9 cellular contexts compared by ENCODE assay signal in genomic region chr1:93672069-93672468, GRCh38. TPM values are rescaled to one million over a fixed set of nuclear protein-coding genes. Genes with fewer than 3 reads are reported as not detected.
DNase-seq lines count a peak whose midpoint lies in the region; ATAC-seq and TF ChIP-seq lines count a peak whose summit lies in the region.
"Had no signal": no experiment of that assay in that cellular context is flagged by ENCODE, and none has a peak within 500 bp of the region (broad histone marks: within the 10 kb centered on the region; RNA-seq: fewer than 3 reads in every experiment).

No MANE protein-coding gene starts in this region.

- no peak for TF ChIP-seq CTCF in astrocyte of the spinal cord (IDR thresholded peaks at IDR 0.05; ENCODE audit: low read depth, low read length)
- TF ChIP-seq CTCF in stomach (IDR thresholded peaks at IDR 0.05): no peak

- H3K9me3 ChIP-seq in right cardiac atrium (ENCODE audit: control insufficient read depth, low read length) (no peaks in the 10 kb centered on the region), stomach (no peaks in the 10 kb centered on the region)

- no peaks in the 10 kb centered on the region for H3K9me3 Mint-ChIP-seq in activated CD4-positive, alpha-beta memory T cell treated with anti-CD3 and anti-CD28 coated beads, Interleukin-2, amount 10 ng/mL, durations not matched to agents 7 days and 5 days
- no peaks in the 10 kb centered on the region for H3K9me3 Mint-ChIP-seq in activated naive CD4-positive, alpha-beta T cell treated with anti-CD3 and anti-CD28 coated beads, Interleukin-2, amount 10 ng/mL, durations not matched to agents 7 days and 5 days

- H3K27me3 ChIP-seq in right cardiac atrium (ENCODE audit: control insufficient read depth, insufficient read depth) (no peaks in the 10 kb centered on the region), stomach (no peaks in the 10 kb centered on the region)

- CTCF ChIA-PET in activated CD4-positive, alpha-beta memory T cell treated with anti-CD3 and anti-CD28 coated beads, Interleukin-2, amount 10 ng/mL, durations not matched to agents 7 days and 5 days (lab: Charles Lee): no interaction called here
- CTCF ChIA-PET in activated naive CD4-positive, alpha-beta T cell treated with anti-CD3 and anti-CD28 coated beads, Interleukin-2, amount 10 ng/mL, durations not matched to agents 7 days and 5 days (lab: Charles Lee): interaction anchor here (0.8 to 1.4 kb wide), 2 partner anchors 11 to 97 kb away, joined by 3 read pairs; no protein-coding TSS in a partner anchor

- peak; percentile 73 to 77 for ATAC-seq in right cardiac atrium
- ATAC-seq in HG02885 (IDR thresholded peaks at IDR 0.05; ENCODE audit: poor library complexity, unreplicated experiment): no peak

- no peak overlapping the region for H3K27ac Mint-ChIP-seq in activated CD4-positive, alpha-beta memory T cell treated with anti-CD3 and anti-CD28 coated beads, Interleukin-2, amount 10 ng/mL, durations not matched to agents 7 days and 5 days
- H3K27ac Mint-ChIP-seq in activated naive CD4-positive, alpha-beta T cell treated with anti-CD3 and anti-CD28 coated beads, Interleukin-2, amount 10 ng/mL, durations not matched to agents 7 days and 5 days: no peak overlapping the region
- H3K27ac Mint-ChIP-seq: activated naive CD8-positive, alpha-beta T cell had no signal

- H3K27ac ChIP-seq in right cardiac atrium (ENCODE audit: low read length) (peak overlapping the region; percentile 88), stomach (peak overlapping the region; percentile 27 to 81 (median 76))

- TF ChIP-seq POLR2A in stomach (IDR thresholded peaks at IDR 0.05): no peak

- DNase-seq in HT-29 (ENCODE audit: low spot score) (peak; percentile 95), astrocyte of the spinal cord (ENCODE audit: low read depth, low spot score) (peak; percentile 87), right cardiac atrium (peak; percentile 85 to 92 (median 89)), stomach (peak; percentile 84), NCI-H524 treated with DMSO at 0.1 percent for 48 hours (lab: John Stamatoyannopoulos, UW) (no peak)
- DNase-seq in activated CD4-positive, alpha-beta memory T cell treated with anti-CD3 and anti-CD28 coated beads, Interleukin-2, amount 10 ng/mL, durations not matched to agents 7 days and 5 days: no peak
- no peak for DNase-seq in activated naive CD4-positive, alpha-beta T cell treated with anti-CD3 and anti-CD28 coated beads, Interleukin-2, amount 10 ng/mL, durations not matched to agents 7 days and 5 days

- no peaks in the 10 kb centered on the region for H3K36me3 ChIP-seq in stomach

- intact Hi-C loops in right cardiac atrium (cut with DNase I) (no loop called here), stomach (cut with DNase I; ENCODE audit: low total_unique reads) (no loop called here)

- H3K36me3 Mint-ChIP-seq in activated CD4-positive, alpha-beta memory T cell treated with anti-CD3 and anti-CD28 coated beads, Interleukin-2, amount 10 ng/mL, durations not matched to agents 7 days and 5 days (ENCODE audit: low read depth): peaks cover 3% of the 10 kb centered on the region
- H3K36me3 Mint-ChIP-seq in activated naive CD4-positive, alpha-beta T cell treated with anti-CD3 and anti-CD28 coated beads, Interleukin-2, amount 10 ng/mL, durations not matched to agents 7 days and 5 days: no peaks in the 10 kb centered on the region
- H3K36me3 Mint-ChIP-seq: activated naive CD8-positive, alpha-beta T cell had no signal

- no peak overlapping the region for H3K4me3 ChIP-seq in astrocyte of the spinal cord (ENCODE audit: low read depth, low read length)
- no peak overlapping the region for H3K4me3 ChIP-seq in right cardiac atrium (ENCODE audit: low read length)
- H3K4me3 ChIP-seq in stomach: no peak overlapping the region

- 1% methylated on average over 1 of the region's 1 CpG for WGBS in right cardiac atrium
- 4 to 24% (median 12%) methylated on average over 1 of the region's 1 CpG for WGBS in stomach, 5 donors

- POLR2A ChIA-PET in activated CD4-positive, alpha-beta memory T cell treated with anti-CD3 and anti-CD28 coated beads, Interleukin-2, amount 10 ng/mL, durations not matched to agents 7 days and 5 days (lab: Charles Lee): interaction anchor here (1.2 kb wide), 1 partner anchor 21 kb away, joined by 4 read pairs; no protein-coding TSS in a partner anchor

- in situ Hi-C loops in astrocyte of the spinal cord (cut with HindIII; ENCODE audit: low sequenced_read_pairs): no loop called here

- H3K4me3 Mint-ChIP-seq in activated CD4-positive, alpha-beta memory T cell treated with anti-CD3 and anti-CD28 coated beads, Interleukin-2, amount 10 ng/mL, durations not matched to agents 7 days and 5 days: no peak overlapping the region
- no peak overlapping the region for H3K4me3 Mint-ChIP-seq in activated naive CD4-positive, alpha-beta T cell treated with anti-CD3 and anti-CD28 coated beads, Interleukin-2, amount 10 ng/mL, durations not matched to agents 7 days and 5 days
- H3K4me3 Mint-ChIP-seq: activated naive CD8-positive, alpha-beta T cell had no signal

- TF ChIP-seq EP300 in stomach (IDR thresholded peaks at IDR 0.05): no peak

- no peaks in the 10 kb centered on the region for H3K4me1 Mint-ChIP-seq in activated CD4-positive, alpha-beta memory T cell treated with anti-CD3 and anti-CD28 coated beads, Interleukin-2, amount 10 ng/mL, durations not matched to agents 7 days and 5 days
- no peaks in the 10 kb centered on the region for H3K4me1 Mint-ChIP-seq in activated naive CD4-positive, alpha-beta T cell treated with anti-CD3 and anti-CD28 coated beads, Interleukin-2, amount 10 ng/mL, durations not matched to agents 7 days and 5 days

- H3K27me3 Mint-ChIP-seq in activated CD4-positive, alpha-beta memory T cell treated with anti-CD3 and anti-CD28 coated beads, Interleukin-2, amount 10 ng/mL, durations not matched to agents 7 days and 5 days: peaks cover 16% of the 10 kb centered on the region
- peaks cover 14% of the 10 kb centered on the region for H3K27me3 Mint-ChIP-seq in activated naive CD4-positive, alpha-beta T cell treated with anti-CD3 and anti-CD28 coated beads, Interleukin-2, amount 10 ng/mL, durations not matched to agents 7 days and 5 days
- H3K27me3 Mint-ChIP-seq: activated naive CD8-positive, alpha-beta T cell had no signal

- H3K4me1 ChIP-seq in right cardiac atrium (ENCODE audit: control insufficient read depth, insufficient read depth, low read length): peaks cover 39% of the 10 kb centered on the region
- peaks cover 56 to 95% (median 78%) of the 10 kb centered on the region in 4 donors for H3K4me1 ChIP-seq in stomach

RNA-seq across cellular contexts. Expression of gene BCAR3, which starts 9.6 kb away (rescaled TPM):
- 48.5 and 49.4 TPM in 2 replicates for total RNA-seq in HT-29 (2014; rRNA removed; shearing (Covaris generic))
- total RNA-seq in right cardiac atrium (10 to 100 TPM; 12.5 to 17.4 (median 15.0) TPM), stomach (10 to 100 TPM; 10.1 to 28.0 (median 20.6) TPM)
- polyA plus RNA-seq in right cardiac atrium (10.1 TPM), stomach (10 to 100 TPM in 1 of 3 donors, 1 to 10 TPM in 2; 5.6 to 25.8 (median 8.3) TPM)
- total RNA-seq in activated CD4-positive, alpha-beta memory T cell treated with anti-CD3 and anti-CD28 coated beads, Interleukin-2, amount 10 ng/mL, durations not matched to agents 7 days and 5 days: 1 to 10 TPM; 3.1 to 3.9 TPM

Comparison
In these comparisons a context has a peak if more than half of its experiments do, and no peak if none do; other contexts are left out.
1. DNase-seq: peak in HT-29 (single experiment), astrocyte of the spinal cord (single experiment), right cardiac atrium (3 of 3) and stomach (single experiment); none in activated CD4-positive, alpha-beta memory T cell treated with anti-CD3 and anti-CD28 coated beads, Interleukin-2, amount 10 ng/mL, durations not matched to agents 7 days and 5 days (single experiment), activated naive CD4-positive, alpha-beta T cell treated with anti-CD3 and anti-CD28 coated beads, Interleukin-2, amount 10 ng/mL, durations not matched to agents 7 days and 5 days (single experiment) and NCI-H524 treated with DMSO at 0.1 percent for 48 hours (single experiment).